Comparison of ENCODE assay signal across 8 cellular contexts in the genomic region with DNA sequence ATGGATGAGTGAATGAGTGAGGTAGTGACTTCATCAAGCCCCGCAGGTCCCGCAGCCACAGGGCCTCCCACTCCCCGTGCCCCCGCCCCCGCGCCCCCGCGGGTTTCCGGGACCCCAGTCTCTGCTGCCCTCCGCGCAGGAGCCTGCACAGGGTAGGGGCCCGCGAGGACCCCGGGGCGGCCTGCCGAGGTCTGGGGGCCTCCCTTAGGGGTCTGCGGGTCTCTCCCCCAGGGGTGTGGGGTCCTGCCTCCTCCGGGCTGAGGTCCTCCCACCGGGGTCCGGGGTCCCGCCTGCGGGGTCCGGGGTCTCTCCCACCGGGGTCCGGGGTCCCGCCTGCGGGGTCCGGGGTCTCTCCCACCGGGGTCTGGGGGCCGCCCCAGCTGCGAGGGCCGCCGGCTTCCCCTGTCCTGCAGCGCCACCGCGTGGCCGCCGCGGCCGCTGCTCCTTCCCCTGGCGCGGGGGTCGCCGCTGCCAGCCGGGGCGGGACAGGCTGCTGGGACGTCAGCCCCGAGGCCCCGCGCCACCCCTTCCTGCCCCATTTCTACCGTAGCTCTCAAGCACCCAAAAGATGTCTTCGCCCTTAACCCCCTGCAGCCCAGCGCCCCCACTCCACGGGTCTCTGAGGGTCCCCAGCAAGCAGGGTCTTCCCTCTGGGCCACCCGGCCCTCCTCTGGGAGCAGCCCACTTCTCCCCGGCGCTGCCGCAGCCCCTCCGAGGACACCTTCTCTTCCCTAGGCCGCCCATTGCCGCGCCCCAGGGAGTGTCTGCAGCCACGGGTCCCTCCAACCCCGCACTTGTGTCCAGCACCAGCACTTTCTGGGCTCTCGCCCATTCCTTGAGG. TPM values are rescaled to one million over a fixed set of nuclear protein-coding genes. Genes with fewer than 3 reads are reported as not detected.
DNase-seq lines count a peak whose midpoint lies in the region; ATAC-seq and TF ChIP-seq lines count a peak whose summit lies in the region.

No MANE protein-coding gene starts in this region.

- peaks cover 8 to 22% (median 10%) of the 10 kb centered on the region in 5 donors for H3K27me3 Mint-ChIP-seq in naive thymus-derived CD4-positive, alpha-beta T cell

- H3K4me2 ChIP-seq in SU-DHL-6 (ENCODE audit: low read depth, low read length, poor library complexity, severe bottlenecking), result no peak overlapping the region

- H3K9me3 Mint-ChIP-seq in naive thymus-derived CD4-positive, alpha-beta T cell, result peaks cover 0 to 2% (median 0%) of the 10 kb centered on the region in 11 donors

- DNase-seq in NCI-H345 (lab: John Stamatoyannopoulos, UW) (peak; percentile 38), NCI-H345 treated with DMSO at 0.1 percent for 48 hours (lab: John Stamatoyannopoulos, UW; ENCODE audit: unreplicated experiment) (no peak), choroid plexus epithelial cell (ENCODE audit: low read depth) (no peak)
- DNase-seq in naive thymus-derived CD4-positive, alpha-beta T cell, result peak in 7 of 9 donors; percentile 28 to 64 (median 50)

- H3K27ac Mint-ChIP-seq in naive thymus-derived CD4-positive, alpha-beta T cell, result peak overlapping the region in 2 of 9 donors; percentile 33 to 66

- no peaks in the 10 kb centered on the region for H3K9me2 ChIP-seq in SU-DHL-6 (replicated peaks; ENCODE audit: insufficient read depth, low read length)

- H3K36me3 ChIP-seq in SU-DHL-6 (ENCODE audit: low read length), result no peaks in the 10 kb centered on the region
- no peaks in the 10 kb centered on the region for H3K36me3 ChIP-seq in naive thymus-derived CD4-positive, alpha-beta T cell (ENCODE audit: control insufficient read depth in 2 of 3, insufficient read depth in 3 of 3, low read length in 3 of 3)

- no peaks in the 10 kb centered on the region for H3F3A ChIP-seq in SU-DHL-6 (ENCODE audit: insufficient read depth)

- H3K4me3 ChIP-seq in SU-DHL-6 (ENCODE audit: insufficient read depth, low read length, poor library complexity, severe bottlenecking) (no peak overlapping the region), choroid plexus epithelial cell (ENCODE audit: low read depth, low read length) (no peak overlapping the region)
- no peak overlapping the region for H3K4me3 ChIP-seq in naive thymus-derived CD4-positive, alpha-beta T cell (ENCODE audit: low read length)

- peak; percentile 78 for TF ChIP-seq CTCF in SU-DHL-6 (IDR thresholded peaks at IDR 0.05; ENCODE audit: insufficient read depth, low read length, poor library complexity, severe bottlenecking)
- TF ChIP-seq CTCF in choroid plexus epithelial cell (conservative IDR thresholded peaks at IDR 0.05; ENCODE audit: low read depth, low read length), result peak; percentile 48

- no peaks in the 10 kb centered on the region for H3K9me3 ChIP-seq in SU-DHL-6 (ENCODE audit: insufficient read depth, low read length)
- H3K9me3 ChIP-seq in naive thymus-derived CD4-positive, alpha-beta T cell (ENCODE audit: control insufficient read depth in 2 of 3, low read length in 3 of 3), result no peaks in the 10 kb centered on the region

- no peak overlapping the region for H3K9ac ChIP-seq in SU-DHL-6 (ENCODE audit: low read length)

- CTCF ChIA-PET in naive thymus-derived CD4-positive, alpha-beta T cell (lab: Charles Lee), result interaction anchor here (1.2 kb wide), 1 partner anchor 554 kb away, joined by 10 read pairs; no protein-coding TSS in a partner anchor

- ATAC-seq in naive thymus-derived CD4-positive, alpha-beta T cell, result peak; percentile 64
- ATAC-seq in HG02870 (IDR thresholded peaks at IDR 0.05; ENCODE audit: unreplicated experiment), result no peak
- ATAC-seq in HG03139 (IDR thresholded peaks at IDR 0.05; ENCODE audit: unreplicated experiment), result no peak
- no peak for ATAC-seq in HG03108 (IDR thresholded peaks at IDR 0.05; ENCODE audit: unreplicated experiment)

- POLR2A ChIA-PET in naive thymus-derived CD4-positive, alpha-beta T cell (lab: Charles Lee), result no interaction called here

- H3K4me1 ChIP-seq in naive thymus-derived CD4-positive, alpha-beta T cell (ENCODE audit: control insufficient read depth in 2 of 2, insufficient read depth in 2 of 2, low read length in 2 of 2), result no peaks in the 10 kb centered on the region

- H3K27me3 ChIP-seq in SU-DHL-6 (ENCODE audit: low read length), result no peaks in the 10 kb centered on the region
- H3K27me3 ChIP-seq in naive thymus-derived CD4-positive, alpha-beta T cell (ENCODE audit: control insufficient read depth in 2 of 2, insufficient read depth in 2 of 2, low read length in 2 of 2), result no peaks in the 10 kb centered on the region

- H2AFZ ChIP-seq in SU-DHL-6 (ENCODE audit: low read depth, low read length, severe bottlenecking), result no peak overlapping the region

- peaks cover 8 to 12% (median 10%) of the 10 kb centered on the region in 7 donors for H3K4me1 Mint-ChIP-seq in naive thymus-derived CD4-positive, alpha-beta T cell

- no peak overlapping the region for H3K27ac ChIP-seq in SU-DHL-6 (ENCODE audit: low read depth, low read length)
- no peak overlapping the region for H3K27ac ChIP-seq in naive thymus-derived CD4-positive, alpha-beta T cell (ENCODE audit: low read depth, low read length)

- peak overlapping the region in 7 of 10 donors; percentile 22 to 75 (median 61) for H3K4me3 Mint-ChIP-seq in naive thymus-derived CD4-positive, alpha-beta T cell

- no peaks in the 10 kb centered on the region for H4K20me1 ChIP-seq in SU-DHL-6 (ENCODE audit: low read depth, low read length)

- no peaks in the 10 kb centered on the region for H3K36me3 Mint-ChIP-seq in naive thymus-derived CD4-positive, alpha-beta T cell

- intact Hi-C loops in naive thymus-derived CD4-positive, alpha-beta T cell (cut with micrococcal nuclease), result loop anchor here (1.0 to 10.0 kb wide), 3 partner anchors 406 to 784 kb away; no protein-coding TSS in a partner anchor

- no peaks in the 10 kb centered on the region for H3K79me2 ChIP-seq in SU-DHL-6 (ENCODE audit: insufficient read depth, low read length)

RNA-seq across cellular contexts. Expression of gene CHMP6, which starts 10.4 kb away (rescaled TPM):
- 10 to 100 TPM; 26.4 to 49.9 (median 41.7) TPM for total RNA-seq in naive thymus-derived CD4-positive, alpha-beta T cell
- 10 to 100 TPM; 49.8 to 55.4 TPM for polyA plus RNA-seq in naive thymus-derived CD4-positive, alpha-beta T cell

RNA-seq across cellular contexts. Expression of gene BAIAP2, which starts 53.7 kb away (rescaled TPM):
- total RNA-seq in naive thymus-derived CD4-positive, alpha-beta T cell, result 10 to 100 TPM in 3 of 5 experiments, 1 to 10 TPM in 2; 7.3 to 13.7 (median 12.3) TPM
- polyA plus RNA-seq in naive thymus-derived CD4-positive, alpha-beta T cell, result 1 to 10 TPM; 3.2 to 4.9 TPM

Comparison
In these comparisons a context has a peak if more than half of its experiments do, and no peak if none do; other contexts are left out.
1. DNase-seq: peak in NCI-H345 (single experiment) and naive thymus-derived CD4-positive, alpha-beta T cell (7 of 9); none in NCI-H345 treated with DMSO at 0.1 percent for 48 hours (single experiment) and choroid plexus epithelial cell (single experiment).